In genomic region chr2:165268751-165269150, GRCh38 we compare ENCODE assay signal across 18 cellular contexts. TPM values are rescaled to one million over a fixed set of nuclear protein-coding genes. Genes with fewer than 3 reads are reported as not detected.
DNase-seq lines count a peak whose midpoint lies in the region; ATAC-seq and TF ChIP-seq lines count a peak whose summit lies in the region.
"Had no signal": no experiment of that assay in that cellular context is flagged by ENCODE, and none has a peak within 500 bp of the region (broad histone marks: within the 10 kb centered on the region; RNA-seq: fewer than 3 reads in every experiment).

No MANE protein-coding gene starts in this region.

- no peaks in the 10 kb centered on the region for H3K36me3 ChIP-seq in CD8-positive, alpha-beta memory T cell (ENCODE audit: insufficient read depth, low read length)
- H3K36me3 ChIP-seq in WERI-Rb-1 (no peaks in the 10 kb centered on the region), sigmoid colon (no peaks in the 10 kb centered on the region)
- H3K36me3 ChIP-seq: HAP-1, left lung, Peyer's patch, upper lobe of left lung had no signal

- TF ChIP-seq POLR2A in sigmoid colon (IDR thresholded peaks at IDR 0.05) = no peak

- no peak overlapping the region for H3K4me3 Mint-ChIP-seq in Calu3 (ENCODE audit: low read depth, unreplicated experiment)
- no peak overlapping the region for H3K4me3 Mint-ChIP-seq in CD8-positive, alpha-beta memory T cell

- peaks cover 7% of the 10 kb centered on the region for H3K4me1 Mint-ChIP-seq in Calu3 (ENCODE audit: low read depth, unreplicated experiment)
- H3K4me1 Mint-ChIP-seq in CD8-positive, alpha-beta memory T cell = no peaks in the 10 kb centered on the region

- WGBS in sigmoid colon, 2 donors = 61 to 82% methylated on average over 2 of the region's 2 CpGs

- ATAC-seq in GM18520 (IDR thresholded peaks at IDR 0.05; ENCODE audit: unreplicated experiment) (peak; percentile 87), HG02610 (IDR thresholded peaks at IDR 0.05; ENCODE audit: unreplicated experiment) (peak; percentile 57), HG03521 (IDR thresholded peaks at IDR 0.05; ENCODE audit: unreplicated experiment) (peak; percentile 77)
- ATAC-seq: left lung had no signal

- peak; percentile 20 for DNase-seq in Calu3
- no peak for DNase-seq in CD8-positive, alpha-beta memory T cell
- DNase-seq in WERI-Rb-1 = no peak
- DNase-seq in sigmoid colon = no peak
- DNase-seq in NCI-H2227 (lab: John Stamatoyannopoulos, UW; ENCODE audit: unreplicated experiment) = no peak
- DNase-seq: activated CD4-positive, CD25-positive, alpha-beta regulatory T cell; hypothalamus; KG1; left lung; NCI-H1417 treated with DMSO at 0.1 percent for 48 hours; NCI-H526; Peyer's patch; upper lobe of left lung had no signal

- peak overlapping the region; percentile 14 for H3K27ac Mint-ChIP-seq in Calu3 (ENCODE audit: unreplicated experiment)
- H3K27ac Mint-ChIP-seq in CD8-positive, alpha-beta memory T cell = no peak overlapping the region
- H3K27ac Mint-ChIP-seq: activated T-helper 2 cell treated with anti-CD3 and anti-CD28 coated beads, Interferon-gamma antibody, Interleukin-2, Interleukin-4, amounts not matched to agents 10 μg/mL and 5 μg/mL and 100 μg/mL, durations not matched to agents 14 hours and 24 hours and 36 hours had no signal

- TF ChIP-seq CTCF in Calu3 (IDR thresholded peaks at IDR 0.05; ENCODE audit: unreplicated experiment) (no peak), WERI-Rb-1 (IDR thresholded peaks at IDR 0.05; ENCODE audit: low read depth, low read length) (no peak), sigmoid colon (IDR thresholded peaks at IDR 0.05) (no peak)

- no peaks in the 10 kb centered on the region for H3K27me3 ChIP-seq in CD8-positive, alpha-beta memory T cell (ENCODE audit: insufficient read depth, low read length, poor library complexity, severe bottlenecking)
- H3K27me3 ChIP-seq in WERI-Rb-1 (ENCODE audit: insufficient read depth, low read depth, severe bottlenecking) (no peaks in the 10 kb centered on the region), sigmoid colon (no peaks in the 10 kb centered on the region)
- H3K27me3 ChIP-seq: left lung, Peyer's patch, upper lobe of left lung had no signal

- H3K27me3 Mint-ChIP-seq in Calu3 (ENCODE audit: unreplicated experiment) = no peaks in the 10 kb centered on the region
- no peaks in the 10 kb centered on the region for H3K27me3 Mint-ChIP-seq in CD8-positive, alpha-beta memory T cell

- no peak overlapping the region for H3K27ac ChIP-seq in CD8-positive, alpha-beta memory T cell (ENCODE audit: low read depth, low read length)
- H3K27ac ChIP-seq in WERI-Rb-1 = no peak overlapping the region
- no peak overlapping the region for H3K27ac ChIP-seq in sigmoid colon
- H3K27ac ChIP-seq: left lung, Peyer's patch, upper lobe of left lung had no signal

- no TSS peak for BruUV-seq in Calu3 (replicated peaks; lab: Mats Ljungman, UMichigan)

- no peaks in the 10 kb centered on the region for H3K4me1 ChIP-seq in CD8-positive, alpha-beta memory T cell (ENCODE audit: insufficient read depth, low read length)
- H3K4me1 ChIP-seq in sigmoid colon = no peaks in the 10 kb centered on the region
- H3K4me1 ChIP-seq: HAP-1, left lung, Peyer's patch, upper lobe of left lung had no signal

- no peaks in the 10 kb centered on the region for H3K36me3 Mint-ChIP-seq in Calu3 (ENCODE audit: insufficient read depth, unreplicated experiment)
- no peaks in the 10 kb centered on the region for H3K36me3 Mint-ChIP-seq in CD8-positive, alpha-beta memory T cell

- no peak for TF ChIP-seq EP300 in sigmoid colon (IDR thresholded peaks at IDR 0.05)

- H3K9me3 Mint-ChIP-seq in Calu3 (ENCODE audit: low read depth, unreplicated experiment) = no peaks in the 10 kb centered on the region
- H3K9me3 Mint-ChIP-seq in CD8-positive, alpha-beta memory T cell = peaks cover 0 to 3% (median 0%) of the 10 kb centered on the region in 5 donors
- H3K9me3 Mint-ChIP-seq: activated T-helper 2 cell treated with anti-CD3 and anti-CD28 coated beads, Interferon-gamma antibody, Interleukin-2, Interleukin-4, amounts not matched to agents 10 μg/mL and 5 μg/mL and 100 μg/mL, durations not matched to agents 14 hours and 24 hours and 36 hours had no signal

- no peaks in the 10 kb centered on the region for H3K9me3 ChIP-seq in CD8-positive, alpha-beta memory T cell (ENCODE audit: low read length)
- H3K9me3 ChIP-seq in WERI-Rb-1 (ENCODE audit: severe bottlenecking) (no peaks in the 10 kb centered on the region), sigmoid colon (no peaks in the 10 kb centered on the region)
- H3K9me3 ChIP-seq: HAP-1, left lung, Peyer's patch, upper lobe of left lung had no signal

- POLR2A ChIA-PET in CD8-positive, alpha-beta memory T cell (lab: Charles Lee) = no interaction called here

- intact Hi-C loops in Calu3 (cut with micrococcal nuclease; ENCODE audit: unreplicated experiment) (no loop called here), sigmoid colon (cut with DNase I) (no loop called here)

- CTCF ChIA-PET in Calu3 (lab: Charles Lee) = no interaction called here
- CTCF ChIA-PET in CD8-positive, alpha-beta memory T cell (lab: Charles Lee) = no interaction called here

- no peak overlapping the region for H3K4me3 ChIP-seq in CD8-positive, alpha-beta memory T cell (ENCODE audit: low read length)
- no peak overlapping the region for H3K4me3 ChIP-seq in WERI-Rb-1 (ENCODE audit: low read depth, low read length)
- no peak overlapping the region for H3K4me3 ChIP-seq in sigmoid colon
- H3K4me3 ChIP-seq: HAP-1, left lung, Peyer's patch, upper lobe of left lung had no signal

RNA-seq across cellular contexts. Expression of gene SCN2A, which starts 29.5 kb away (rescaled TPM):
- 0.07 and 0.19 TPM in 2 replicates for total RNA-seq in Calu3 (2022)
- total RNA-seq in CD8-positive, alpha-beta memory T cell = not detected
- polyA plus RNA-seq in CD8-positive, alpha-beta memory T cell = not detected
- total RNA-seq in sigmoid colon = 1 to 10 TPM in 1 of 4 donors, under 1 TPM in 3; 0.33 to 1.1 (median 0.89) TPM
- under 1 TPM in 2 of 3 donors, not detected in 1; under 0.01 to 0.17 TPM for polyA plus RNA-seq in sigmoid colon
- total RNA-seq: activated T-helper 2 cell treated with anti-CD3 and anti-CD28 coated beads, Interferon-gamma antibody, Interleukin-2, Interleukin-4, amounts not matched to agents 10 μg/mL and 5 μg/mL and 100 μg/mL, durations not matched to agents 14 hours and 24 hours and 36 hours had no signal
